23 cellular contexts compared by ENCODE assay signal in genomic region chr21:38752051-38752505, GRCh38. TPM values are rescaled to one million over a fixed set of nuclear protein-coding genes. Genes with fewer than 3 reads are reported as not detected.
DNase-seq lines count a peak whose midpoint lies in the region; TF ChIP-seq lines count a peak whose summit lies in the region.
"Had no signal": no experiment of that assay in that cellular context is flagged by ENCODE, and none has a peak within 500 bp of the region (broad histone marks: within the 10 kb centered on the region; RNA-seq: fewer than 3 reads in every experiment).

No MANE protein-coding gene starts in this region.

- H4K8ac ChIP-seq in neuronal stem cell (ENCODE audit: low read depth, low read length), result peak overlapping the region; percentile 92

- WGBS in esophagus, 2 donors, result 83 to 87% methylated on average over 11 of the region's 11 CpGs
- no CpG with 5 or more reads among the region's 11 CpGs for WGBS in neuronal stem cell (ENCODE audit: extremely low coverage in 2 of 2, insufficient read length in 2 of 2, insufficient replicate concordance in 1 of 2), 2 donors
- 77 to 88% methylated on average over 10 to 11 of the region's 11 CpGs for WGBS in tibial nerve, 2 donors

- DNase-seq in neuronal stem cell (ENCODE audit: low spot score) (no peak), tibial nerve (ENCODE audit: low spot score in 2 of 2) (no peak), mesenteric fat pad (ENCODE audit: low spot score) (no peak), nucleus accumbens (lab: John Stamatoyannopoulos, UW) (no peak), NCI-H2227 (lab: John Stamatoyannopoulos, UW; ENCODE audit: unreplicated experiment) (no peak)
- DNase-seq: activated CD8-positive, alpha-beta T cell treated with anti-CD3 and anti-CD28 coated beads for 36 hours; activated naive CD4-positive, alpha-beta T cell treated with anti-CD3 and anti-CD28 coated beads, Interleukin-2, amount 10 ng/mL, durations not matched to agents 7 days and 5 days; CD4-positive, alpha-beta T cell; DMS79 treated with DMSO at 0.1 percent for 48 hours; effector memory CD4-positive, alpha-beta T cell; GM23248; NCI-H1092; NCI-H1694 treated with DMSO at 0.1 percent for 48 hours; NCI-H510A; SJCRH30; stomach; SW 1271 had no signal

- no peak overlapping the region for H3K9ac ChIP-seq in neuronal stem cell (ENCODE audit: low read depth, low read length, poor library complexity)
- H3K9ac ChIP-seq: GM23248 had no signal

- H3K9me3 ChIP-seq in esophagus (ENCODE audit: control insufficient read depth in 2 of 2, insufficient read depth in 1 of 2, low read depth in 1 of 2, low read length in 1 of 2) (no peaks in the 10 kb centered on the region), neuronal stem cell (replicated peaks in 1 of 2; ENCODE audit: control insufficient read depth in 2 of 2, insufficient read depth in 1 of 2, low read depth in 1 of 2, low read length in 2 of 2) (no peaks in the 10 kb centered on the region), tibial nerve (no peaks in the 10 kb centered on the region)
- H3K9me3 ChIP-seq: heart left ventricle, SJCRH30, spleen, stomach, upper lobe of right lung had no signal

- peak overlapping the region; percentile 25 for H3K18ac ChIP-seq in neuronal stem cell (ENCODE audit: low read length)

- TF ChIP-seq CTCF in VCaP (conservative IDR thresholded peaks at IDR 0.05) (no peak), tibial nerve (IDR thresholded peaks at IDR 0.05) (no peak)

- TF ChIP-seq POLR2A in tibial nerve (IDR thresholded peaks at IDR 0.05), result no peak

- TF ChIP-seq EP300 in tibial nerve (IDR thresholded peaks at IDR 0.05), result no peak

- H3K27ac ChIP-seq in VCaP, result peak overlapping the region; percentile 58; the same call in 1 of the 2 replicates
- peak overlapping the region; percentile 87 to 91 for H3K27ac ChIP-seq in esophagus (ENCODE audit: low read depth in 2 of 2, low read length in 1 of 2)
- H3K27ac ChIP-seq in neuronal stem cell (replicated peaks; ENCODE audit: low read length), result no peak overlapping the region
- H3K27ac ChIP-seq in tibial nerve, result peak overlapping the region in 3 of 4 donors; percentile 7 to 60 (median 8)
- H3K27ac ChIP-seq: epithelial cell of prostate, GM23248, SJCRH30 had no signal

- H3K4me1 ChIP-seq in esophagus (ENCODE audit: control insufficient read depth in 2 of 2, insufficient read depth in 2 of 2, low read length in 1 of 2) (peaks cover 0 to 10% of the 10 kb centered on the region in 2 donors), neuronal stem cell (ENCODE audit: control insufficient read depth in 2 of 2, insufficient read depth in 1 of 2, low read depth in 1 of 2, low read length in 2 of 2) (peaks cover 0 to 2% of the 10 kb centered on the region in 2 donors), tibial nerve (peaks cover 0 to 38% (median 11%) of the 10 kb centered on the region in 4 donors)
- H3K4me1 ChIP-seq: SJCRH30 had no signal

- no peaks in the 10 kb centered on the region for H3K36me3 ChIP-seq in esophagus (ENCODE audit: control insufficient read depth in 2 of 2, insufficient read depth in 2 of 2, low read length in 1 of 2)
- no peaks in the 10 kb centered on the region for H3K36me3 ChIP-seq in neuronal stem cell (replicated peaks in 1 of 2; ENCODE audit: control insufficient read depth in 2 of 2, insufficient read depth in 2 of 2, low read length in 2 of 2)
- no peaks in the 10 kb centered on the region for H3K36me3 ChIP-seq in tibial nerve
- H3K36me3 ChIP-seq: heart left ventricle, SJCRH30, spleen, stomach, upper lobe of right lung had no signal

- H3K27me3 ChIP-seq in esophagus (ENCODE audit: control insufficient read depth in 1 of 2, insufficient read depth in 2 of 2, low read length in 2 of 2) (no peaks in the 10 kb centered on the region), neuronal stem cell (ENCODE audit: control insufficient read depth in 3 of 3, insufficient read depth in 3 of 3, low read depth in 1 of 3, low read length in 3 of 3) (no peaks in the 10 kb centered on the region), tibial nerve (no peaks in the 10 kb centered on the region)
- H3K27me3 ChIP-seq: heart left ventricle, stomach, upper lobe of right lung had no signal

- H3K23ac ChIP-seq in neuronal stem cell (ENCODE audit: low read depth, low read length, poor library complexity), result peak overlapping the region; percentile 38

- peak overlapping the region; percentile 19 for H2BK5ac ChIP-seq in neuronal stem cell (ENCODE audit: low read length)

- no peak overlapping the region for H2BK15ac ChIP-seq in neuronal stem cell (ENCODE audit: low read length)

- H4K91ac ChIP-seq in neuronal stem cell (ENCODE audit: low read depth, low read length, poor library complexity), result no peak overlapping the region

- peak overlapping the region; percentile 41 for H3K14ac ChIP-seq in neuronal stem cell (ENCODE audit: low read length)

- no peak overlapping the region for H3K4me2 ChIP-seq in neuronal stem cell (ENCODE audit: insufficient read depth, low read length, poor library complexity, severe bottlenecking)

- H2AK5ac ChIP-seq in neuronal stem cell (ENCODE audit: low read depth, low read length), result no peak overlapping the region

- H2AFZ ChIP-seq in neuronal stem cell (ENCODE audit: low read length), result no peak overlapping the region
- H2AFZ ChIP-seq: GM23248 had no signal

- H2BK12ac ChIP-seq in neuronal stem cell (ENCODE audit: low read length), result peak overlapping the region; percentile 12

- H2BK120ac ChIP-seq in neuronal stem cell (ENCODE audit: low read depth, low read length), result peak overlapping the region; percentile 40

- no peaks in the 10 kb centered on the region for H3K79me1 ChIP-seq in neuronal stem cell (ENCODE audit: low read depth, low read length)

- H3K4me3 ChIP-seq in esophagus (ENCODE audit: low read depth in 1 of 2, low read length in 2 of 2), result no peak overlapping the region
- no peak overlapping the region for H3K4me3 ChIP-seq in neuronal stem cell (ENCODE audit: low read length in 2 of 2)
- no peak overlapping the region for H3K4me3 ChIP-seq in tibial nerve
- H3K4me3 ChIP-seq: GM23248, heart left ventricle, SJCRH30, stomach, upper lobe of right lung had no signal

- H3K4ac ChIP-seq in neuronal stem cell (ENCODE audit: low read length), result no peak overlapping the region

RNA-seq across cellular contexts. Expression of gene ETS2, which starts 53.7 kb away (rescaled TPM):
- 10 to 100 TPM; 33.6 to 53.3 TPM for polyA plus RNA-seq in esophagus
- polyA plus RNA-seq in neuronal stem cell (2013, experiment 1 of 2), result 16.6 TPM
- polyA plus RNA-seq in neuronal stem cell (2013, experiment 2 of 2), result 16.6 TPM
- total RNA-seq in tibial nerve (100 to 1,000 TPM in 2 of 4 donors, 10 to 100 TPM in 2; 85.6 to 103 (median 98.5) TPM), mesenteric fat pad (110 TPM)
